Comparison of ENCODE assay signal across 11 cellular contexts in genomic region chr9:128202648-128203023, GRCh38. TPM values are rescaled to one million over a fixed set of nuclear protein-coding genes. Genes with fewer than 3 reads are reported as not detected.
DNase-seq lines count a peak whose midpoint lies in the region; ATAC-seq, FAIRE-seq and TF ChIP-seq lines count a peak whose summit lies in the region.
"Had no signal": no experiment of that assay in that cellular context is flagged by ENCODE, and none has a peak within 500 bp of the region (broad histone marks: within the 10 kb centered on the region; RNA-seq: fewer than 3 reads in every experiment).

No MANE protein-coding gene starts in this region.

- H3K4me1 ChIP-seq in A549: peaks cover 48% of the 10 kb centered on the region
- H3K4me1 ChIP-seq in H9 (ENCODE audit: insufficient read depth, low read length): peaks cover 6% of the 10 kb centered on the region; the same call in 1 of the 2 replicates
- H3K4me1 ChIP-seq in naive thymus-derived CD4-positive, alpha-beta T cell (ENCODE audit: control insufficient read depth in 2 of 2, insufficient read depth in 2 of 2, low read length in 2 of 2): peaks cover 4 to 8% of the 10 kb centered on the region in 2 donors

- H4K5ac ChIP-seq in H9 (ENCODE audit: insufficient read length, low read depth, low read length): no peak overlapping the region

- peak overlapping the region; percentile 96; the same call in 2 of the 3 replicates for H3K4me3 ChIP-seq in A549
- peak overlapping the region; percentile 10 for H3K4me3 ChIP-seq in naive thymus-derived CD4-positive, alpha-beta T cell (ENCODE audit: low read length)

- H3K9ac ChIP-seq in H9 (ENCODE audit: extremely low read depth, insufficient read length, low read length): no peak overlapping the region

- intact Hi-C loops in naive thymus-derived CD4-positive, alpha-beta T cell (cut with micrococcal nuclease): loop anchor here (1.0 to 5.0 kb wide), 7 partner anchors 11 to 255 kb away; partner anchors contain the start of genes BBLN (in 2 of the 2), CIZ1 (in 2 of the 2), ODF2 (in 1 of the 2) and SLC27A4 (in 1 of the 2)

- H3K9me3 ChIP-seq in A549 (no peaks in the 10 kb centered on the region), H9 (ENCODE audit: control insufficient read depth, low read depth, low read length) (no peaks in the 10 kb centered on the region)
- H3K9me3 ChIP-seq in naive thymus-derived CD4-positive, alpha-beta T cell (ENCODE audit: control insufficient read depth in 2 of 3, low read length in 3 of 3): no peaks in the 10 kb centered on the region

- no peaks in the 10 kb centered on the region for H3K36me3 ChIP-seq in naive thymus-derived CD4-positive, alpha-beta T cell (ENCODE audit: control insufficient read depth in 2 of 3, insufficient read depth in 3 of 3, low read length in 3 of 3)

- 13% methylated on average over 2 of the region's 2 CpGs for WGBS in A549 (ENCODE audit: missing lambda C conversion rate)
- WGBS in H9 (ENCODE audit: extremely low coverage, insufficient read length, low lambda C conversion rate): no CpG with 5 or more reads among the region's 2 CpGs

- no peak overlapping the region for H2AK5ac ChIP-seq in H9 (ENCODE audit: insufficient read length, low read length)

- CTCF ChIA-PET in A549 (lab: Yijun Ruan, JAX): interaction anchor here (0.5 to 9.3 kb wide), 5 partner anchors 9 to 86 kb away, joined by 3 to 82 read pairs (median 4); no protein-coding TSS in a partner anchor
- CTCF ChIA-PET in naive thymus-derived CD4-positive, alpha-beta T cell (lab: Charles Lee): no interaction called here

- no peak overlapping the region for H3K18ac ChIP-seq in H9 (ENCODE audit: insufficient read length, low read depth, low read length)

- no peak overlapping the region for H2BK20ac ChIP-seq in H9 (ENCODE audit: low read depth, low read length, poor library complexity, severe bottlenecking)

- no peaks in the 10 kb centered on the region for H3K79me1 ChIP-seq in H9 (ENCODE audit: insufficient read depth, low read depth, low read length, poor library complexity, severe bottlenecking)

- H3K56ac ChIP-seq in H9 (ENCODE audit: insufficient read length, low read depth, low read length): no peak overlapping the region

- DNase-seq in A549 (ENCODE audit: low read depth in 1 of 2, low spot score in 1 of 2) (no peak), H9 (no peak), RKO (ENCODE audit: low spot score) (no peak), HuH-7.5 (ENCODE audit: low spot score) (no peak), NCI-H1694 treated with DMSO at 0.1 percent for 48 hours (lab: John Stamatoyannopoulos, UW) (no peak)
- no peak for DNase-seq in activated naive CD8-positive, alpha-beta T cell treated with anti-CD3 and anti-CD28 coated beads for 36 hours
- DNase-seq in naive thymus-derived CD4-positive, alpha-beta T cell: no peak

- H3K27ac Mint-ChIP-seq in H9: peak overlapping the region in 2 of 3 experiments; percentile 9 to 96; a peak in 2 of 7 replicates
- peak overlapping the region; percentile 70 for H3K27ac Mint-ChIP-seq in activated naive CD8-positive, alpha-beta T cell treated with anti-CD3 and anti-CD28 coated beads for 36 hours
- H3K27ac Mint-ChIP-seq in naive thymus-derived CD4-positive, alpha-beta T cell: peak overlapping the region in 7 of 9 donors; percentile 3 to 84 (median 73)

- peaks cover 23 to 28% of the 10 kb centered on the region in 2 experiments for H3K4me1 Mint-ChIP-seq in H9
- peaks cover 16% of the 10 kb centered on the region for H3K4me1 Mint-ChIP-seq in activated naive CD8-positive, alpha-beta T cell treated with anti-CD3 and anti-CD28 coated beads for 36 hours
- peaks cover 6 to 14% (median 8%) of the 10 kb centered on the region in 7 donors for H3K4me1 Mint-ChIP-seq in naive thymus-derived CD4-positive, alpha-beta T cell

- no peak overlapping the region for H3K23ac ChIP-seq in H9 (ENCODE audit: insufficient read length, low read depth, low read length)

- H3K27me3 Mint-ChIP-seq in H9 (ENCODE audit: low read depth): no peaks in the 10 kb centered on the region; the same call in 1 of the 2 replicates
- H3K27me3 Mint-ChIP-seq in activated naive CD8-positive, alpha-beta T cell treated with anti-CD3 and anti-CD28 coated beads for 36 hours: peaks cover 21% of the 10 kb centered on the region
- peaks cover 0 to 33% (median 6%) of the 10 kb centered on the region in 5 donors for H3K27me3 Mint-ChIP-seq in naive thymus-derived CD4-positive, alpha-beta T cell

- H3T11ph ChIP-seq in H9 (ENCODE audit: low read length): no peak overlapping the region

- TF ChIP-seq EP300 in A549 (IDR thresholded peaks at IDR 0.05): no peak

- H3K14ac ChIP-seq in H9 (ENCODE audit: insufficient read depth, low read length): no peak overlapping the region

- H2AFZ ChIP-seq in H9 (ENCODE audit: low read length): no peak overlapping the region

- no peak overlapping the region for H2BK15ac ChIP-seq in H9 (ENCODE audit: low read depth, low read length)

- H3K4ac ChIP-seq in H9 (ENCODE audit: low read depth, low read length): no peak overlapping the region

- no peak overlapping the region for H2BK5ac ChIP-seq in H9 (ENCODE audit: insufficient read length, low read length)

- POLR2A ChIA-PET in A549 (lab: Yijun Ruan, JAX): no interaction called here
- POLR2A ChIA-PET in naive thymus-derived CD4-positive, alpha-beta T cell (lab: Charles Lee): interaction anchor here (0.8 to 1.7 kb wide), 3 partner anchors 9 to 73 kb away, joined by 3 to 6 read pairs (median 3); partner anchors contain the start of genes GOLGA2 and SWI5

- H4K20me1 ChIP-seq in H9 (ENCODE audit: control insufficient read depth, insufficient read depth, insufficient read length): no peaks in the 10 kb centered on the region

- no peak for TF ChIP-seq POLR2A in A549 (IDR thresholded peaks at IDR 0.05; ENCODE audit: low read length)

- peaks cover 8% of the 10 kb centered on the region for H3K23me2 ChIP-seq in H9 (ENCODE audit: insufficient read length, low read depth, low read length, poor library complexity, severe bottlenecking)

- ATAC-seq in A549 (no peak), GM21381 (IDR thresholded peaks at IDR 0.05; ENCODE audit: unreplicated experiment) (no peak)
- ATAC-seq in naive thymus-derived CD4-positive, alpha-beta T cell: no peak

- no peaks in the 10 kb centered on the region for H3K9me3 Mint-ChIP-seq in H9
- no peaks in the 10 kb centered on the region for H3K9me3 Mint-ChIP-seq in activated naive CD8-positive, alpha-beta T cell treated with anti-CD3 and anti-CD28 coated beads for 36 hours
- no peaks in the 10 kb centered on the region for H3K9me3 Mint-ChIP-seq in naive thymus-derived CD4-positive, alpha-beta T cell
- H3K9me3 Mint-ChIP-seq: activated naive CD4-positive, alpha-beta T cell treated with anti-CD3 and anti-CD28 coated beads, Interleukin-2, amount 50 U/mL, for 72 hours had no signal

- H2BK120ac ChIP-seq in H9 (ENCODE audit: low read depth, low read length, poor library complexity, severe bottlenecking): no peak overlapping the region

- no peak for FAIRE-seq in A549 (lab: Jason Lieb, UNC)

- H3K27me3 ChIP-seq in H9 (ENCODE audit: insufficient read depth, low read length): no peaks in the 10 kb centered on the region
- H3K27me3 ChIP-seq in naive thymus-derived CD4-positive, alpha-beta T cell (ENCODE audit: control insufficient read depth in 2 of 2, insufficient read depth in 2 of 2, low read length in 2 of 2): peaks cover 0 to 5% of the 10 kb centered on the region in 2 donors

- peak overlapping the region in 1 of 2 experiments; percentile 99; a peak in 3 of 6 replicates for H3K27ac ChIP-seq in A549
- H3K27ac ChIP-seq in H9 (ENCODE audit: insufficient read length, low read depth, low read length): no peak overlapping the region
- H3K27ac ChIP-seq in naive thymus-derived CD4-positive, alpha-beta T cell (ENCODE audit: low read depth, low read length): no peak overlapping the region

- H4K91ac ChIP-seq in H9 (ENCODE audit: insufficient read length, low read depth, low read length): no peak overlapping the region

- H3K4me3 Mint-ChIP-seq in H9: peak overlapping the region; percentile 68 to 90
- H3K4me3 Mint-ChIP-seq in activated naive CD8-positive, alpha-beta T cell treated with anti-CD3 and anti-CD28 coated beads for 36 hours: peak overlapping the region; percentile 57
- H3K4me3 Mint-ChIP-seq in naive thymus-derived CD4-positive, alpha-beta T cell: peak overlapping the region; percentile 63 to 83 (median 76)

- H4K8ac ChIP-seq in H9 (replicated peaks; ENCODE audit: insufficient read length, low read depth, low read length): no peak overlapping the region

- TF ChIP-seq RAD21 in A549 (conservative IDR thresholded peaks at IDR 0.05 in 1 of 2, IDR thresholded peaks at IDR 0.05 in 1 of 2): no peak

- H2BK12ac ChIP-seq in H9 (ENCODE audit: insufficient read length, low read depth, low read length): no peak overlapping the region

- TF ChIP-seq CTCF in A549 (IDR thresholded peaks at IDR 0.05) (no peak), H9 (conservative IDR thresholded peaks at IDR 0.05) (no peak)

- H3K36me3 Mint-ChIP-seq in H9 (ENCODE audit: insufficient read depth in 1 of 3, low read depth in 3 of 3): peaks cover 0 to 1% (median 0%) of the 10 kb centered on the region in 3 experiments; a peak in 1 of 7 replicates
- H3K36me3 Mint-ChIP-seq in activated naive CD8-positive, alpha-beta T cell treated with anti-CD3 and anti-CD28 coated beads for 36 hours: no peaks in the 10 kb centered on the region
- no peaks in the 10 kb centered on the region for H3K36me3 Mint-ChIP-seq in naive thymus-derived CD4-positive, alpha-beta T cell
- H3K36me3 Mint-ChIP-seq: activated naive CD4-positive, alpha-beta T cell treated with anti-CD3 and anti-CD28 coated beads, Interleukin-2, amount 50 U/mL, for 72 hours had no signal

- H3K79me2 ChIP-seq in H9 (ENCODE audit: insufficient read depth, low read length): no peaks in the 10 kb centered on the region

- peak overlapping the region; percentile 86 for H3K4me2 ChIP-seq in A549
- peak overlapping the region; percentile 83 for H3K4me2 ChIP-seq in H9 (ENCODE audit: insufficient read depth, insufficient read length, low read length)

RNA-seq across cellular contexts. Expression of gene DNM1, which starts 0.5 kb away (rescaled TPM):
- polyA plus RNA-seq in A549 (2011; rRNA removed) (60.2 and 70.7 TPM in 2 replicates), A549 (2017; fragmentation: RNase III; extraction: RNeasy Plus Mini Kit Qiagen cat#74134 plus additional on column Dnase treatment) (99.8 to 139 TPM (median 136 TPM) in 3 replicates)
- polyA plus RNA-seq in A549 (2012; cell fraction: cytosol; rRNA removed): 65.9 and 77.9 TPM in 2 replicates
- polyA plus RNA-seq in A549 (2012; cell fraction: nucleus; rRNA removed): 394 and 431 TPM in 2 replicates
- polyA minus RNA-seq in A549 (2011; rRNA and poly(A)+ RNA removed): 198 and 226 TPM in 2 replicates
- total RNA-seq in H9 (2021): 54.3 and 58.0 TPM in 2 replicates
- total RNA-seq in activated naive CD8-positive, alpha-beta T cell treated with anti-CD3 and anti-CD28 coated beads for 36 hours: under 1 TPM; 0.37 to 0.58 TPM
- total RNA-seq in naive thymus-derived CD4-positive, alpha-beta T cell: 1 to 10 TPM in 2 of 5 experiments, under 1 TPM in 3; 0.24 to 2.0 (median 0.94) TPM
- polyA plus RNA-seq in naive thymus-derived CD4-positive, alpha-beta T cell: under 1 TPM in 1 of 2 donors, not detected in 1; 0.24 TPM

RNA-seq across cellular contexts. Expression of gene CIZ1, which starts 11.3 kb away (rescaled TPM):
- polyA plus RNA-seq in A549 (2011; rRNA removed) (39.2 and 50.3 TPM in 2 replicates), A549 (2017; fragmentation: RNase III; extraction: RNeasy Plus Mini Kit Qiagen cat#74134 plus additional on column Dnase treatment) (83.0 to 93.6 TPM (median 92.5 TPM) in 3 replicates)
- polyA plus RNA-seq in A549 (2012; cell fraction: cytosol; rRNA removed): 40.3 and 49.3 TPM in 2 replicates
- 87.4 and 112 TPM in 2 replicates for polyA plus RNA-seq in A549 (2012; cell fraction: nucleus; rRNA removed)
- 47.2 and 76.6 TPM in 2 replicates for polyA minus RNA-seq in A549 (2011; rRNA and poly(A)+ RNA removed)
- total RNA-seq in H9 (2021): 101 and 104 TPM in 2 replicates
- 10 to 100 TPM; 86.8 to 91.3 TPM for total RNA-seq in activated naive CD8-positive, alpha-beta T cell treated with anti-CD3 and anti-CD28 coated beads for 36 hours
- 100 to 1,000 TPM; 110 to 163 (median 142) TPM for total RNA-seq in naive thymus-derived CD4-positive, alpha-beta T cell
- 10 to 100 TPM; 11.2 to 38.2 TPM for polyA plus RNA-seq in naive thymus-derived CD4-positive, alpha-beta T cell

RNA-seq across cellular contexts. Expression of gene BBLN, which starts 42.6 kb away (rescaled TPM):
- 23.0 and 23.8 TPM in 2 replicates for polyA plus RNA-seq in A549 (2011; rRNA removed)
- 39.6 and 58.1 TPM in 2 replicates for polyA plus RNA-seq in A549 (2012; cell fraction: cytosol; rRNA removed)
- 36.5 and 39.0 TPM in 2 replicates for polyA plus RNA-seq in A549 (2012; cell fraction: nucleus; rRNA removed)
- polyA plus RNA-seq in A549 (2017; fragmentation: RNase III; extraction: RNeasy Plus Mini Kit Qiagen cat#74134 plus additional on column Dnase treatment): 23.3 to 28.1 TPM (median 26.0 TPM) in 3 replicates
- 8.4 and 8.9 TPM in 2 replicates for polyA minus RNA-seq in A549 (2011; rRNA and poly(A)+ RNA removed)
- total RNA-seq in H9 (2021): 72.5 and 74.9 TPM in 2 replicates
- 10 to 100 TPM; 74.1 to 77.3 TPM for total RNA-seq in activated naive CD8-positive, alpha-beta T cell treated with anti-CD3 and anti-CD28 coated beads for 36 hours
- total RNA-seq in naive thymus-derived CD4-positive, alpha-beta T cell: 10 to 100 TPM; 42.7 to 87.8 (median 48.0) TPM
- polyA plus RNA-seq in naive thymus-derived CD4-positive, alpha-beta T cell: 100 to 1,000 TPM in 1 of 2 donors, 10 to 100 TPM in 1; 99.2 to 102 TPM

RNA-seq across cellular contexts. Expression of gene LCN2, which starts 53.4 kb away (rescaled TPM):
- 11.9 and 18.1 TPM in 2 replicates for polyA plus RNA-seq in A549 (2011; rRNA removed)
- 0.89 and 0.93 TPM in 2 replicates for polyA plus RNA-seq in A549 (2012; cell fraction: cytosol; rRNA removed)
- 0.55 and 1.0 TPM in 2 replicates for polyA plus RNA-seq in A549 (2012; cell fraction: nucleus; rRNA removed)
- polyA plus RNA-seq in A549 (2017; fragmentation: RNase III; extraction: RNeasy Plus Mini Kit Qiagen cat#74134 plus additional on column Dnase treatment): 2.3 to 3.0 TPM (median 2.6 TPM) in 3 replicates
- 5.7 and 7.4 TPM in 2 replicates for polyA minus RNA-seq in A549 (2011; rRNA and poly(A)+ RNA removed)
- total RNA-seq in H9 (2021): not detected in 2 replicates
- total RNA-seq in activated naive CD8-positive, alpha-beta T cell treated with anti-CD3 and anti-CD28 coated beads for 36 hours: not detected
- not detected for total RNA-seq in naive thymus-derived CD4-positive, alpha-beta T cell
- not detected for polyA plus RNA-seq in naive thymus-derived CD4-positive, alpha-beta T cell
- total RNA-seq: activated naive CD4-positive, alpha-beta T cell treated with anti-CD3 and anti-CD28 coated beads, Interleukin-2, amount 50 U/mL, for 72 hours; occipital lobe; SK-MEL-5 had no signal

Comparison
In these comparisons a context has a peak if more than half of its experiments do, and no peak if none do; other contexts are left out.
1. RNA of gene DNM1, which starts 0.5 kb away (total RNA-seq): 54.3 to 58.0 TPM in H9; 0.24 to 2.0 TPM in naive thymus-derived CD4-positive, alpha-beta T cell and 0.37 to 0.58 TPM in activated naive CD8-positive, alpha-beta T cell treated with anti-CD3 and anti-CD28 coated beads for 36 hours; every median in the first group is over 10 times any median in the second.
2. Peak in every context shown above with its lines, with median percentiles within 50 percentile points of each other: H3K27ac Mint-ChIP-seq and H3K4me3 Mint-ChIP-seq.